In genomic region chr6:106206905-106207304, GRCh38 we compare ENCODE assay signal across 20 cellular contexts.
DNase-seq lines count a peak whose midpoint lies in the region; ATAC-seq and TF ChIP-seq lines count a peak whose summit lies in the region.
"Had no signal": no experiment of that assay in that cellular context is flagged by ENCODE, and none has a peak within 500 bp of the region (broad histone marks: within the 10 kb centered on the region; RNA-seq: fewer than 3 reads in every experiment).

No MANE protein-coding gene starts in this region.

- intact Hi-C loops in gastrocnemius medialis (cut with DNase I; ENCODE audit: low total_unique reads): no loop called here

- H3K27me3 ChIP-seq in gastrocnemius medialis: no peaks in the 10 kb centered on the region
- H3K27me3 ChIP-seq: tibial artery had no signal

- peaks cover 26% of the 10 kb centered on the region for H3K36me3 Mint-ChIP-seq in type B pancreatic cell

- H3K4me1 ChIP-seq in gastrocnemius medialis: no peaks in the 10 kb centered on the region
- H3K4me1 ChIP-seq: lower lobe of right lung, tibial artery had no signal

- no peaks in the 10 kb centered on the region for H3K9me3 ChIP-seq in gastrocnemius medialis
- H3K9me3 ChIP-seq: lower lobe of right lung, tibial artery had no signal

- peaks cover 9% of the 10 kb centered on the region for H3K4me1 Mint-ChIP-seq in type B pancreatic cell (ENCODE audit: unreplicated experiment)

- H3K27me3 Mint-ChIP-seq in type B pancreatic cell: no peaks in the 10 kb centered on the region
- H3K27me3 Mint-ChIP-seq: activated naive CD8-positive, alpha-beta T cell treated with anti-CD3 and anti-CD28 coated beads, Interleukin-2, amount 10 ng/mL, durations not matched to agents 7 days and 5 days; effector memory CD8-positive, alpha-beta T cell; naive thymus-derived CD8-positive, alpha-beta T cell had no signal

- in situ Hi-C loops in gastrocnemius medialis (cut with MboI; ENCODE audit: low sequenced_read_pairs in 4 of 4): no loop called here

- H3K4me3 Mint-ChIP-seq in type B pancreatic cell: no peak overlapping the region
- H3K4me3 Mint-ChIP-seq: activated naive CD8-positive, alpha-beta T cell treated with anti-CD3 and anti-CD28 coated beads, Interleukin-2, amount 10 ng/mL, durations not matched to agents 7 days and 5 days; effector memory CD8-positive, alpha-beta T cell; naive thymus-derived CD8-positive, alpha-beta T cell had no signal

- H3K4me3 ChIP-seq in gastrocnemius medialis: no peak overlapping the region
- H3K4me3 ChIP-seq: lower lobe of right lung, tibial artery had no signal

- no peak overlapping the region for H3K27ac ChIP-seq in gastrocnemius medialis
- H3K27ac ChIP-seq: lower lobe of right lung, tibial artery had no signal

- TF ChIP-seq POLR2A in gastrocnemius medialis (IDR thresholded peaks at IDR 0.05): no peak

- ATAC-seq in GM18511 (IDR thresholded peaks at IDR 0.05; ENCODE audit: unreplicated experiment) (peak; percentile 78), GM19395 (IDR thresholded peaks at IDR 0.05; ENCODE audit: unreplicated experiment) (peak; percentile 76), HG02798 (IDR thresholded peaks at IDR 0.05; ENCODE audit: poor library complexity, unreplicated experiment) (peak; percentile 62), HG03520 (IDR thresholded peaks at IDR 0.05; ENCODE audit: unreplicated experiment) (peak; percentile 51), gastrocnemius medialis (no peak), HG03175 (IDR thresholded peaks at IDR 0.05; ENCODE audit: unreplicated experiment) (no peak)
- ATAC-seq: effector memory CD8-positive, alpha-beta T cell; lower lobe of right lung; naive thymus-derived CD8-positive, alpha-beta T cell had no signal

- no peaks in the 10 kb centered on the region for H3K9me3 Mint-ChIP-seq in type B pancreatic cell
- H3K9me3 Mint-ChIP-seq: effector memory CD8-positive, alpha-beta T cell; naive thymus-derived CD8-positive, alpha-beta T cell had no signal

- DNase-seq in gastrocnemius medialis (no peak), LoVo (ENCODE audit: low spot score) (no peak), type B pancreatic cell (ENCODE audit: extremely low spot score, unreplicated experiment) (no peak)
- DNase-seq: activated CD4-positive, CD25-positive, alpha-beta regulatory T cell; activated CD8-positive, alpha-beta memory T cell treated with anti-CD3 and anti-CD28 coated beads, Interleukin-2, amount 50 U/mL, for 48 hours; activated naive CD8-positive, alpha-beta T cell treated with anti-CD3 and anti-CD28 coated beads, Interleukin-2, amount 10 ng/mL, durations not matched to agents 7 days and 5 days; caudate nucleus; DMS153; effector memory CD8-positive, alpha-beta T cell; lower lobe of right lung; naive thymus-derived CD8-positive, alpha-beta T cell; NCI-H2029; NCI-H526 treated with DMSO at 0.1 percent for 48 hours; stimulated activated CD4-positive, alpha-beta T cell treated with anti-CD3 and anti-CD28 coated beads, Interleukin-1b, Interleukin-23, amount 100 ng/mL, for 48 hours; tibial artery had no signal

- no peak overlapping the region for H3K27ac Mint-ChIP-seq in type B pancreatic cell
- H3K27ac Mint-ChIP-seq: activated naive CD8-positive, alpha-beta T cell treated with anti-CD3 and anti-CD28 coated beads, Interleukin-2, amount 10 ng/mL, durations not matched to agents 7 days and 5 days; naive thymus-derived CD8-positive, alpha-beta T cell had no signal

- TF ChIP-seq CTCF in gastrocnemius medialis (IDR thresholded peaks at IDR 0.05 in 4 of 5, conservative IDR thresholded peaks at IDR 0.05 in 1 of 5): no peak
- no peak for TF ChIP-seq CTCF in type B pancreatic cell (conservative IDR thresholded peaks at IDR 0.05)

- no peaks in the 10 kb centered on the region for H3K36me3 ChIP-seq in gastrocnemius medialis

Comparison
In these comparisons a context has a peak if more than half of its experiments do, and no peak if none do; other contexts are left out.
1. ATAC-seq: peak in GM18511 (single experiment), GM19395 (single experiment), HG02798 (single experiment) and HG03520 (single experiment); none in gastrocnemius medialis (0 of 2) and HG03175 (single experiment).